Comparison of ENCODE assay signal across 8 cellular contexts in genomic region chr10:119401671-119402395, GRCh38.
DNase-seq lines count a peak whose midpoint lies in the region; ATAC-seq and TF ChIP-seq lines count a peak whose summit lies in the region.

No MANE protein-coding gene starts in this region.

- DNase-seq in activated CD4-positive, alpha-beta T cell treated with anti-CD3 and anti-CD28 coated beads for 36 hours, result no peak
- no peak for DNase-seq in activated CD4-positive, alpha-beta T cell treated with anti-CD3 and anti-CD28 coated beads, Interleukin-2, amount 50 U/mL, for 48 hours
- DNase-seq in colonic mucosa, result peak; percentile 46
- DNase-seq in lung (ENCODE audit: low spot score), result peak; percentile 36
- DNase-seq in uterus, result peak; percentile 65 to 81
- no peak for DNase-seq in WTC11 (ENCODE audit: low spot score)

- H3K27me3 ChIP-seq in colonic mucosa, result no peaks in the 10 kb centered on the region
- no peaks in the 10 kb centered on the region for H3K27me3 ChIP-seq in lung (ENCODE audit: control insufficient read depth, insufficient read depth)
- no peaks in the 10 kb centered on the region for H3K27me3 ChIP-seq in uterus

- no peak for TF ChIP-seq POLR2A in uterus (IDR thresholded peaks at IDR 0.05)

- H3K4me3 ChIP-seq in colonic mucosa (no peak overlapping the region), lung (no peak overlapping the region), uterus (no peak overlapping the region)

- peaks cover 7% of the 10 kb centered on the region for H3K4me1 Mint-ChIP-seq in activated CD4-positive, alpha-beta T cell treated with anti-CD3 and anti-CD28 coated beads for 36 hours
- no peaks in the 10 kb centered on the region for H3K4me1 Mint-ChIP-seq in WTC11

- no peaks in the 10 kb centered on the region for H3K27me3 Mint-ChIP-seq in activated CD4-positive, alpha-beta T cell treated with anti-CD3 and anti-CD28 coated beads for 36 hours
- H3K27me3 Mint-ChIP-seq in WTC11 (ENCODE audit: low read depth), result no peaks in the 10 kb centered on the region

- CTCF ChIA-PET in activated CD4-positive, alpha-beta T cell treated with anti-CD3 and anti-CD28 coated beads for 36 hours (lab: Charles Lee), result interaction anchor here (1.1 to 1.4 kb wide), 2 partner anchors 9 to 95 kb away, joined by 3 to 6 read pairs; no protein-coding TSS in a partner anchor
- CTCF ChIA-PET in WTC11 (lab: Charles Lee), result interaction anchor here (1.7 to 2.8 kb wide), 2 partner anchors 88 to 203 kb away, joined by 8 to 10 read pairs; no protein-coding TSS in a partner anchor

- H3K9me3 Mint-ChIP-seq in activated CD4-positive, alpha-beta T cell treated with anti-CD3 and anti-CD28 coated beads for 36 hours (ENCODE audit: low read depth), result no peaks in the 10 kb centered on the region
- H3K9me3 Mint-ChIP-seq in WTC11, result no peaks in the 10 kb centered on the region

- peaks cover 3% of the 10 kb centered on the region for H3K36me3 Mint-ChIP-seq in activated CD4-positive, alpha-beta T cell treated with anti-CD3 and anti-CD28 coated beads for 36 hours (ENCODE audit: low read depth)
- H3K36me3 Mint-ChIP-seq in WTC11, result no peaks in the 10 kb centered on the region

- POLR2A ChIA-PET in activated CD4-positive, alpha-beta T cell treated with anti-CD3 and anti-CD28 coated beads for 36 hours (lab: Charles Lee), result interaction anchor here (1.0 kb wide), 1 partner anchor 218 kb away, joined by 13 read pairs; no protein-coding TSS in a partner anchor
- POLR2A ChIA-PET in WTC11 (lab: Charles Lee), result no interaction called here

- H3K4me1 ChIP-seq in colonic mucosa (no peaks in the 10 kb centered on the region), lung (ENCODE audit: control insufficient read depth in 2 of 2, insufficient read depth in 2 of 2, low read length in 2 of 2) (peaks cover 5 to 24% of the 10 kb centered on the region in 2 donors), uterus (peaks cover 0 to 3% of the 10 kb centered on the region in 2 donors)

- H3K36me3 ChIP-seq in colonic mucosa (no peaks in the 10 kb centered on the region), lung (ENCODE audit: control insufficient read depth in 2 of 2, insufficient read depth in 2 of 2, low read length in 2 of 2) (peaks cover 0 to 6% of the 10 kb centered on the region in 2 donors), uterus (no peaks in the 10 kb centered on the region)

- 58% methylated on average over 14 of the region's 14 CpGs for WGBS in lung, 2 donors

- peak overlapping the region; percentile 13 for H3K27ac Mint-ChIP-seq in activated CD4-positive, alpha-beta T cell treated with anti-CD3 and anti-CD28 coated beads for 36 hours
- H3K27ac Mint-ChIP-seq in WTC11, result no peak overlapping the region

- H3K27ac ChIP-seq in colonic mucosa (peak overlapping the region; percentile 4), lung (ENCODE audit: low read depth in 1 of 2, low read length in 1 of 2) (peak overlapping the region; percentile 7 to 74), uterus (peak overlapping the region; percentile 41 to 56)

- H3K4me3 Mint-ChIP-seq in activated CD4-positive, alpha-beta T cell treated with anti-CD3 and anti-CD28 coated beads for 36 hours, result no peak overlapping the region
- H3K4me3 Mint-ChIP-seq in WTC11, result no peak overlapping the region

- no peak for ATAC-seq in activated CD4-positive, alpha-beta T cell treated with anti-CD3 and anti-CD28 coated beads for 36 hours
- ATAC-seq in lung (ENCODE audit: insufficient read depth, low FRiP score) (peak; percentile 65), HG02759 (IDR thresholded peaks at IDR 0.05; ENCODE audit: unreplicated experiment) (no peak), WTC11 (no peak), GM21737 (IDR thresholded peaks at IDR 0.05; ENCODE audit: unreplicated experiment) (no peak)

- H3K9me3 ChIP-seq in colonic mucosa, result no peaks in the 10 kb centered on the region
- no peaks in the 10 kb centered on the region for H3K9me3 ChIP-seq in lung (ENCODE audit: control insufficient read depth in 2 of 2, insufficient read depth in 1 of 2, low read length in 1 of 2)
- H3K9me3 ChIP-seq in uterus, result no peaks in the 10 kb centered on the region

- no peak for TF ChIP-seq CTCF in colonic mucosa (IDR thresholded peaks at IDR 0.05)
- no peak for TF ChIP-seq CTCF in lung (IDR thresholded peaks at IDR 0.05; ENCODE audit: control extremely low read depth, extremely low read depth)
- TF ChIP-seq CTCF in uterus (IDR thresholded peaks at IDR 0.05), result no peak
- no peak for TF ChIP-seq CTCF in WTC11 (IDR thresholded peaks at IDR 0.05)

- H3K9ac ChIP-seq in colonic mucosa (ENCODE audit: low read depth in 2 of 2, low read length in 2 of 2), result peak overlapping the region in 1 of 2 donors; percentile 6

- intact Hi-C loops in activated CD4-positive, alpha-beta T cell treated with anti-CD3 and anti-CD28 coated beads for 36 hours (cut with DNase I, micrococcal nuclease), result no loop called here
- intact Hi-C loops in colonic mucosa (cut with DNase I) (no loop called here), uterus (cut with DNase I; ENCODE audit: low total_unique reads) (no loop called here)

TF ChIP-seq in WTC11, 78 proteins besides CTCF, POLR2A, EP300 and RAD21:
- TF ChIP-seq ZMAT4 (CRISPR knock-in tag; IDR thresholded peaks at IDR 0.05), result no peak
- no peak for TF ChIP-seq FOXJ3 (CRISPR knock-in tag; IDR thresholded peaks at IDR 0.05; ENCODE audit: borderline replicate concordance)
- no peak for TF ChIP-seq ATF1 (CRISPR knock-in tag; IDR thresholded peaks at IDR 0.05)
- no peak for TF ChIP-seq OVOL2 (CRISPR knock-in tag; IDR thresholded peaks at IDR 0.05; ENCODE audit: borderline replicate concordance)
- no peak for TF ChIP-seq AFF4 (CRISPR knock-in tag; IDR thresholded peaks at IDR 0.05; ENCODE audit: borderline replicate concordance)
- no peak for TF ChIP-seq MXD4 (CRISPR knock-in tag; IDR thresholded peaks at IDR 0.05; ENCODE audit: borderline replicate concordance)
- no peak for TF ChIP-seq IRF1 (CRISPR knock-in tag; IDR thresholded peaks at IDR 0.05)
- no peak for TF ChIP-seq JUN (CRISPR knock-in tag; IDR thresholded peaks at IDR 0.05)
- TF ChIP-seq NR2C2 (CRISPR knock-in tag; IDR thresholded peaks at IDR 0.05), result no peak
- TF ChIP-seq FOXP1 (CRISPR knock-in tag; IDR thresholded peaks at IDR 0.05; ENCODE audit: borderline replicate concordance), result no peak
- no peak for TF ChIP-seq ZNF121 (CRISPR knock-in tag; IDR thresholded peaks at IDR 0.05)
- no peak for TF ChIP-seq CDX4 (CRISPR knock-in tag; IDR thresholded peaks at IDR 0.05; ENCODE audit: borderline replicate concordance)

Comparison
In these comparisons a context has a peak if more than half of its experiments do, and no peak if none do; other contexts are left out.
1. DNase-seq: peak in colonic mucosa (single experiment), lung (single experiment) and uterus (2 of 2); none in activated CD4-positive, alpha-beta T cell treated with anti-CD3 and anti-CD28 coated beads for 36 hours (single experiment), activated CD4-positive, alpha-beta T cell treated with anti-CD3 and anti-CD28 coated beads, Interleukin-2, amount 50 U/mL, for 48 hours (0 of 2) and WTC11 (single experiment).
2. Peak in every context shown above with its lines, with median percentiles within 50 percentile points of each other: H3K27ac ChIP-seq.